In the genomic region with DNA sequence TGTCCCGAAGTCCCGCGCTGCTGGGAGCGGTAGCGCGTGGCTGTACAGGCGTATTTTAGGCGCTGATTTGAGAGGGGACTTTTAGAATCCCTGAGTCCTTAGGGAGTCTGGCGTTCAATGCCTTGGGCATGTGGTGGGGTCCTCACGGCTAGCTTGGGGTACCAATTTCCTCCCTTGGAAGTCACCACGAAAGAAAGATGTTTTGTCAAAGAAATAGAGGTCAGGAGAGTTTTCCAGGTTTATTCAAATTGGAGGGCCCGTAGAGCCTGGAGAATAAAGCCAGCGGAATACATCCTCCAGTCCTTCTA, we compare ENCODE assay signal across 8 cellular contexts.
A peak's percentile ranks its signal among the peaks of the same experiment; 100 is the strongest.
DNase-seq lines count a peak whose midpoint lies in the region; FAIRE-seq and TF ChIP-seq lines count a peak whose summit lies in the region.

No MANE protein-coding gene starts in this region.

- peak overlapping the region; percentile 98 for H3K4me2 ChIP-seq in keratinocyte (ENCODE audit: control insufficient read depth, extremely low read depth, insufficient read depth, low read depth, low read length)

- peak overlapping the region; percentile 86 for H3K4me3 Mint-ChIP-seq in activated CD4-positive, alpha-beta T cell treated with anti-CD3 and anti-CD28 coated beads, Interleukin-2, amount 10 ng/mL, durations not matched to agents 24 days and 14 days
- peak overlapping the region; percentile 86 for H3K4me3 Mint-ChIP-seq in activated naive CD8-positive, alpha-beta T cell treated with anti-CD3 and anti-CD28 coated beads for 36 hours

- peak overlapping the region; percentile 92 for H2AFZ ChIP-seq in keratinocyte (ENCODE audit: control insufficient read depth, low read length)

- H3K9me3 Mint-ChIP-seq in activated CD4-positive, alpha-beta T cell treated with anti-CD3 and anti-CD28 coated beads, Interleukin-2, amount 10 ng/mL, durations not matched to agents 24 days and 14 days, result no peaks in the 10 kb centered on the region
- H3K9me3 Mint-ChIP-seq in activated naive CD8-positive, alpha-beta T cell treated with anti-CD3 and anti-CD28 coated beads for 36 hours, result no peaks in the 10 kb centered on the region

- H3K4me3 ChIP-seq in keratinocyte (ENCODE audit: control insufficient read depth in 2 of 3, extremely low read depth in 1 of 3, insufficient read depth in 2 of 3, low read depth in 1 of 3, low read length in 3 of 3), result peak overlapping the region; percentile 74 to 96 (median 92)
- H3K4me3 ChIP-seq in thymus (ENCODE audit: low read length), result peak overlapping the region; percentile 74

- H3K4me1 ChIP-seq in keratinocyte (ENCODE audit: control insufficient read depth, extremely low read depth, insufficient read depth, low read length) (peaks cover 8% of the 10 kb centered on the region), thymus (ENCODE audit: control insufficient read depth, insufficient read depth, low read length) (peaks cover 4% of the 10 kb centered on the region)

- dilution Hi-C loops in keratinocyte (cut with MboI; ENCODE audit: extremely low pct_ligation_motif_present, low sequenced_read_pairs), result no loop called here

- H3K79me2 ChIP-seq in keratinocyte (ENCODE audit: control insufficient read depth, insufficient read depth, low read length), result no peaks in the 10 kb centered on the region

- no peaks in the 10 kb centered on the region for H3K9me1 ChIP-seq in keratinocyte (ENCODE audit: control insufficient read depth, extremely low read depth, insufficient read depth, low read length)

- H3K36me3 Mint-ChIP-seq in activated CD4-positive, alpha-beta T cell treated with anti-CD3 and anti-CD28 coated beads, Interleukin-2, amount 10 ng/mL, durations not matched to agents 24 days and 14 days (ENCODE audit: low read depth), result no peaks in the 10 kb centered on the region
- H3K36me3 Mint-ChIP-seq in activated naive CD8-positive, alpha-beta T cell treated with anti-CD3 and anti-CD28 coated beads for 36 hours, result no peaks in the 10 kb centered on the region

- H4K20me1 ChIP-seq in keratinocyte (ENCODE audit: control insufficient read depth, extremely low read depth, insufficient read depth, low read length), result no peaks in the 10 kb centered on the region

- peaks cover 10% of the 10 kb centered on the region for H3K4me1 Mint-ChIP-seq in activated CD4-positive, alpha-beta T cell treated with anti-CD3 and anti-CD28 coated beads, Interleukin-2, amount 10 ng/mL, durations not matched to agents 24 days and 14 days
- H3K4me1 Mint-ChIP-seq in activated naive CD8-positive, alpha-beta T cell treated with anti-CD3 and anti-CD28 coated beads for 36 hours, result peaks cover 9% of the 10 kb centered on the region

- H3K27ac ChIP-seq in keratinocyte (ENCODE audit: control insufficient read depth, insufficient read depth, low read length), result peak overlapping the region; percentile 72
- peak overlapping the region; percentile 93 for H3K27ac ChIP-seq in thymus (ENCODE audit: low read depth)

- H3K9me3 ChIP-seq in keratinocyte (ENCODE audit: control insufficient read depth, low read depth, low read length) (no peaks in the 10 kb centered on the region), thymus (ENCODE audit: control insufficient read depth) (no peaks in the 10 kb centered on the region)

- H3K27me3 ChIP-seq in keratinocyte (ENCODE audit: control insufficient read depth, extremely low read depth, insufficient read depth, low read length) (no peaks in the 10 kb centered on the region), thymus (ENCODE audit: control insufficient read depth, insufficient read depth) (peaks cover 3% of the 10 kb centered on the region)

- FAIRE-seq in keratinocyte (lab: Jason Lieb, UNC) (no peak), urothelium cell line (lab: Jason Lieb, UNC) (no peak)

- peak overlapping the region; percentile 14 for H3K27ac Mint-ChIP-seq in activated CD4-positive, alpha-beta T cell treated with anti-CD3 and anti-CD28 coated beads, Interleukin-2, amount 10 ng/mL, durations not matched to agents 24 days and 14 days
- H3K27ac Mint-ChIP-seq in activated naive CD8-positive, alpha-beta T cell treated with anti-CD3 and anti-CD28 coated beads for 36 hours, result peak overlapping the region; percentile 63

- intact Hi-C loops in activated CD4-positive, alpha-beta T cell treated with anti-CD3 and anti-CD28 coated beads, Interleukin-2, amount 10 ng/mL, durations not matched to agents 24 days and 14 days (cut with micrococcal nuclease), result loop anchor here (1.0 to 5.0 kb wide), 6 partner anchors 15 to 370 kb away; partner anchors contain the start of genes FKBP3, MIS18BP1, PRPF39 and TOGARAM1

- 11% methylated on average over 13 of the region's 13 CpGs for WGBS in thymus

- no peak for TF ChIP-seq CTCF in keratinocyte (optimal IDR thresholded peaks at IDR 0.05 in 1 of 3, IDR thresholded peaks at IDR 0.05 in 1 of 3, conservative IDR thresholded peaks at IDR 0.05 in 1 of 3; ENCODE audit: extremely low read depth in 1 of 3, insufficient read depth in 2 of 3, low read length in 3 of 3)

- H3K36me3 ChIP-seq in keratinocyte (ENCODE audit: control insufficient read depth in 2 of 2, extremely low read depth in 1 of 2, insufficient read depth in 2 of 2, low read length in 2 of 2) (no peaks in the 10 kb centered on the region), thymus (ENCODE audit: control insufficient read depth, insufficient read depth) (no peaks in the 10 kb centered on the region)

- H3K9ac ChIP-seq in keratinocyte (ENCODE audit: control insufficient read depth, extremely low read depth, insufficient read depth, low read length), result peak overlapping the region; percentile 86

- DNase-seq in activated CD4-positive, alpha-beta T cell treated with anti-CD3 and anti-CD28 coated beads, Interleukin-2, amount 10 ng/mL, durations not matched to agents 24 days and 14 days, result no peak
- DNase-seq in activated CD4-positive, alpha-beta T cell treated with anti-CD3 and anti-CD28 coated beads, Interleukin-2, amount 50 U/mL, for 48 hours, result no peak
- DNase-seq in activated naive CD8-positive, alpha-beta T cell treated with anti-CD3 and anti-CD28 coated beads for 36 hours, result no peak
- DNase-seq in keratinocyte (ENCODE audit: low read depth, low spot score), result no peak
- no peak for DNase-seq in activated effector memory CD4-positive, alpha-beta T cell treated with Interleukin-2 at 50 U/mL for 16 hours
- no peak for DNase-seq in globus pallidus (ENCODE audit: low spot score)
- DNase-seq in urothelium cell line (ENCODE audit: low spot score), result no peak

- no peaks in the 10 kb centered on the region for H3K27me3 Mint-ChIP-seq in activated CD4-positive, alpha-beta T cell treated with anti-CD3 and anti-CD28 coated beads, Interleukin-2, amount 10 ng/mL, durations not matched to agents 24 days and 14 days
- H3K27me3 Mint-ChIP-seq in activated naive CD8-positive, alpha-beta T cell treated with anti-CD3 and anti-CD28 coated beads for 36 hours, result no peaks in the 10 kb centered on the region
